2 cellular contexts compared by ENCODE assay signal in genomic region chr2:96064047-96064675, GRCh38. TPM values are rescaled to one million over a fixed set of nuclear protein-coding genes. Genes with fewer than 3 reads are reported as not detected.
"Had no signal": no experiment of that assay in that cellular context is flagged by ENCODE, and none has a peak within 500 bp of the region (broad histone marks: within the 10 kb centered on the region; RNA-seq: fewer than 3 reads in every experiment).

No MANE protein-coding gene starts in this region.

RNA-seq across cellular contexts. Expression of gene GPAT2, which starts 29.4 kb away (rescaled TPM):
- total RNA-seq: hepatocyte, neural crest cell had no signal
